Comparison of ENCODE assay signal across 8 cellular contexts in the genomic region with DNA sequence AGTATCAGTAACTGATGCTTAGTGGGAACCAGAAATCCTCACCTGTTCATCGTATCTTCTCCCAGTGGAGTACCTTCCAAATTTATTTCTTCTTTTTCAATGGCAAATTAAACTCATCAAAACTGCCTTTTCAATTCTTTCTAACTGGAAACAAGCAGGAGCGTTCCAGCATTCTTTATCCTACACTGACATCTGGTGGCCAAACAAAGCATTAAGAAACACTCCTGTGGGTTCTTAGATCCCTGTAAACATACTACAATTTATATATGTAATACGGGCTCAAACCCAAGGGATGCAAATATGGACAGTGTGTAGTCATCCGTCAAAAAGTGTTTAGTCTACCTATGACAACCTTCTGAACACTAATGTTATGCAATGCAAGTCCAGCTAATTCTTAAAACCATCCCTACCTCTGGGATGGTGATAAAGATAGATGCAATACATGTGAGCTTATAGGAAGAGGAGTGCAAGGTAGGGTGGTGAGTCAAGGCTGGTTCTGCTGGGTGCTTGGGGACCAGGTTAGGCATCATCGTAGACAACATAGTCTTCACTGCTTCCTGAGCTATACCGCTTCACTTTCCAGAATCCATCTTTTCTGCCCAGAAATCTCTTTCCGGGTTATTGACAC.
A peak's percentile ranks its signal among the peaks of the same experiment; 100 is the strongest.
DNase-seq lines count a peak whose midpoint lies in the region; ATAC-seq, FAIRE-seq and TF ChIP-seq lines count a peak whose summit lies in the region.

No MANE protein-coding gene starts in this region.

- no peak for TF ChIP-seq POLR2A in adrenal gland (IDR thresholded peaks at IDR 0.05)

- peaks cover 4% of the 10 kb centered on the region for H3K4me1 Mint-ChIP-seq in type B pancreatic cell (ENCODE audit: unreplicated experiment)

- H3K79me2 ChIP-seq in keratinocyte (ENCODE audit: control insufficient read depth, insufficient read depth, low read length): no peaks in the 10 kb centered on the region

- peak; percentile 33 to 52 for DNase-seq in AML-193 (lab: John Stamatoyannopoulos, UW)
- DNase-seq in GM06990 (ENCODE audit: extremely low read depth, insufficient read length): no peak
- DNase-seq in NCI-H2227 (lab: John Stamatoyannopoulos, UW; ENCODE audit: unreplicated experiment): peak; percentile 74
- DNase-seq in adrenal gland: peak in 6 of 7 donors; percentile 17 to 56 (median 38)
- peak; percentile 1 for DNase-seq in keratinocyte (ENCODE audit: low read depth, low spot score)
- no peak for DNase-seq in type B pancreatic cell (ENCODE audit: extremely low spot score, unreplicated experiment)
- no peak for DNase-seq in activated naive CD4-positive, alpha-beta T cell (lab: John Stamatoyannopoulos, UW)

- H3K27ac ChIP-seq in adrenal gland (no peak overlapping the region), keratinocyte (ENCODE audit: control insufficient read depth, insufficient read depth, low read length) (no peak overlapping the region)

- H3K4me3 ChIP-seq in GM06990 (replicated peaks; ENCODE audit: low read depth, low read length) (no peak overlapping the region), adrenal gland (no peak overlapping the region), keratinocyte (ENCODE audit: control insufficient read depth in 2 of 3, extremely low read depth in 1 of 3, insufficient read depth in 2 of 3, low read depth in 1 of 3, low read length in 3 of 3) (no peak overlapping the region)

- H3K27me3 Mint-ChIP-seq in type B pancreatic cell: peaks cover 6% of the 10 kb centered on the region

- no peaks in the 10 kb centered on the region for H3K9me1 ChIP-seq in keratinocyte (ENCODE audit: control insufficient read depth, extremely low read depth, insufficient read depth, low read length)

- no peak overlapping the region for H3K27ac Mint-ChIP-seq in type B pancreatic cell

- FAIRE-seq in keratinocyte (lab: Jason Lieb, UNC): no peak

- H3K36me3 Mint-ChIP-seq in type B pancreatic cell: no peaks in the 10 kb centered on the region

- no peak overlapping the region for H3K4me3 Mint-ChIP-seq in type B pancreatic cell

- intact Hi-C loops in adrenal gland (cut with DNase I): no loop called here

- no peaks in the 10 kb centered on the region for H3K9me3 Mint-ChIP-seq in type B pancreatic cell

- H3K27me3 ChIP-seq in GM06990 (replicated peaks; ENCODE audit: control insufficient read depth, insufficient read depth, low read length) (no peaks in the 10 kb centered on the region), adrenal gland (no peaks in the 10 kb centered on the region), keratinocyte (ENCODE audit: control insufficient read depth, extremely low read depth, insufficient read depth, low read length) (no peaks in the 10 kb centered on the region)

- WGBS in adrenal gland, 4 donors: 31 to 36% (median 33%) methylated on average over 7 of the region's 7 CpGs

- H3K4me2 ChIP-seq in keratinocyte (ENCODE audit: control insufficient read depth, extremely low read depth, insufficient read depth, low read depth, low read length): no peak overlapping the region

- ATAC-seq in HG02852 (IDR thresholded peaks at IDR 0.05; ENCODE audit: unreplicated experiment): peak; percentile 71

- H3K9ac ChIP-seq in keratinocyte (ENCODE audit: control insufficient read depth, extremely low read depth, insufficient read depth, low read length): no peak overlapping the region

- no peaks in the 10 kb centered on the region for H3K4me1 ChIP-seq in adrenal gland (replicated peaks in 1 of 2)
- no peaks in the 10 kb centered on the region for H3K4me1 ChIP-seq in keratinocyte (ENCODE audit: control insufficient read depth, extremely low read depth, insufficient read depth, low read length)

- H2AFZ ChIP-seq in keratinocyte (ENCODE audit: control insufficient read depth, low read length): no peak overlapping the region

- dilution Hi-C loops in keratinocyte (cut with MboI; ENCODE audit: extremely low pct_ligation_motif_present, low sequenced_read_pairs): no loop called here

- H4K20me1 ChIP-seq in keratinocyte (ENCODE audit: control insufficient read depth, extremely low read depth, insufficient read depth, low read length): no peaks in the 10 kb centered on the region

- TF ChIP-seq CTCF in GM06990 (IDR thresholded peaks at IDR 0.05; ENCODE audit: insufficient read depth, low read length, poor library complexity, severe bottlenecking): peak; percentile 55
- peak; percentile 66 to 73 (median 72) for TF ChIP-seq CTCF in adrenal gland (IDR thresholded peaks at IDR 0.05)
- TF ChIP-seq CTCF in keratinocyte (optimal IDR thresholded peaks at IDR 0.05 in 1 of 3, IDR thresholded peaks at IDR 0.05 in 1 of 3, conservative IDR thresholded peaks at IDR 0.05 in 1 of 3; ENCODE audit: extremely low read depth in 1 of 3, insufficient read depth in 2 of 3, low read length in 3 of 3): peak in 2 of 3 experiments; percentile 37 to 40
- TF ChIP-seq CTCF in type B pancreatic cell (conservative IDR thresholded peaks at IDR 0.05): peak; percentile 92

- H3K9me3 ChIP-seq in adrenal gland (replicated peaks in 1 of 3) (no peaks in the 10 kb centered on the region), keratinocyte (ENCODE audit: control insufficient read depth, low read depth, low read length) (no peaks in the 10 kb centered on the region)

- H3K36me3 ChIP-seq in GM06990 (ENCODE audit: control insufficient read depth, insufficient read depth, low read length) (no peaks in the 10 kb centered on the region), adrenal gland (replicated peaks in 1 of 2) (no peaks in the 10 kb centered on the region), keratinocyte (ENCODE audit: control insufficient read depth in 2 of 2, extremely low read depth in 1 of 2, insufficient read depth in 2 of 2, low read length in 2 of 2) (no peaks in the 10 kb centered on the region)

Comparison
In these comparisons a context has a peak if more than half of its experiments do, and no peak if none do; other contexts are left out.
1. DNase-seq: peak in AML-193 (2 of 2), NCI-H2227 (single experiment), adrenal gland (6 of 7) and keratinocyte (single experiment); none in GM06990 (single experiment), type B pancreatic cell (single experiment) and activated naive CD4-positive, alpha-beta T cell (0 of 4).
2. CTCF ChIP-seq: peak in every context shown above with its lines; median percentile 92 in type B pancreatic cell; 72 in adrenal gland; 55 in GM06990; 38 in keratinocyte.